1 cellular context compared by ENCODE assay signal in genomic region chr6:44065443-44066115, GRCh38.
TF ChIP-seq lines count a peak whose summit lies in the region.

No MANE protein-coding gene starts in this region.

TF ChIP-seq in H1, 55 proteins besides CTCF, POLR2A, EP300 and RAD21:
- no peak for TF ChIP-seq E2F6 (IDR thresholded peaks at IDR 0.05)
- no peak for TF ChIP-seq EGR1 (IDR thresholded peaks at IDR 0.05; ENCODE audit: borderline replicate concordance, low read depth, low read length)
- no peak for TF ChIP-seq RNF2 (IDR thresholded peaks at IDR 0.05; ENCODE audit: borderline replicate concordance, low read depth, low read length, missing control alignments, poor library complexity, severe bottlenecking)
- TF ChIP-seq HDAC6 (IDR thresholded peaks at IDR 0.05; ENCODE audit: low read depth, low read length) = no peak
- TF ChIP-seq ASH2L (IDR thresholded peaks at IDR 0.05; ENCODE audit: low read length) = no peak
- no peak for TF ChIP-seq FOSL1 (IDR thresholded peaks at IDR 0.05; ENCODE audit: insufficient read depth, low read depth, low read length)
- TF ChIP-seq KDM1A (IDR thresholded peaks at IDR 0.05; ENCODE audit: borderline replicate concordance, low read length) = no peak
- no peak for TF ChIP-seq ATF3 (IDR thresholded peaks at IDR 0.05; ENCODE audit: insufficient read depth, low read depth, low read length)
- no peak for TF ChIP-seq SAP30 (IDR thresholded peaks at IDR 0.05; ENCODE audit: insufficient read depth, insufficient replicate concordance, low read length)
- TF ChIP-seq RFX5 (IDR thresholded peaks at IDR 0.05; ENCODE audit: borderline replicate concordance, low read depth, low read length) = no peak
- TF ChIP-seq SP1 (IDR thresholded peaks at IDR 0.05; ENCODE audit: low read depth, low read length) = no peak
- no peak for TF ChIP-seq TCF12 (IDR thresholded peaks at IDR 0.05; ENCODE audit: low read depth, low read length)
- TF ChIP-seq GTF2F1 (IDR thresholded peaks at IDR 0.05; ENCODE audit: borderline replicate concordance, low read depth, low read length) = no peak
- TF ChIP-seq BCL11A (IDR thresholded peaks at IDR 0.05; ENCODE audit: low read depth in 2 of 2, low read length in 2 of 2) = no peak
- TF ChIP-seq SP2 (IDR thresholded peaks at IDR 0.05; ENCODE audit: low read length) = no peak
- no peak for TF ChIP-seq BACH1 (IDR thresholded peaks at IDR 0.05; ENCODE audit: low read length)
- TF ChIP-seq CTBP2 (IDR thresholded peaks at IDR 0.05; ENCODE audit: borderline replicate concordance, insufficient read depth, insufficient read length, low read length) = no peak
- TF ChIP-seq BRCA1 (IDR thresholded peaks at IDR 0.05; ENCODE audit: low read depth, low read length) = no peak
